11 cellular contexts compared by ENCODE assay signal in the genomic region with DNA sequence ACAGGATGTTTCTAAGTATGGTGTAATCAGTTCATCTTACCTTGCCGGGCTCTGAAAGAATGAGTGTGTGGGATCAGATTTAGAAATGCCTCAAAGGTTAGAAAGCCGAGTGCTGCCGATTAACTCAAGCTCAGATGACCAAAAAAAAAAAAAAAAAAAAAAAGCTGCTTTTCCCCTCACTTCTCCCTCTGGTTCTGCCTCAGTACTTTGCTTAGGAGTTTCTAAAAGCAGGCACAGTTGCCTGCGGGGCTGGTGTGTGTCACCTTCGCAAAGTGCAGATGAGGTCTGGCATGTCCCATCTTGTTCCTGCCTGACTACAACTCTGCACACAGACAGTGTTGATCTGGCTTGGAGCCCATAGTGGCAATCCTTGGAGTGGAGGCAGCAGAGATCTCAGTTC. TPM values are rescaled to one million over a fixed set of nuclear protein-coding genes. Genes with fewer than 3 reads are reported as not detected.
DNase-seq lines count a peak whose midpoint lies in the region; TF ChIP-seq lines count a peak whose summit lies in the region.
"Had no signal": no experiment of that assay in that cellular context is flagged by ENCODE, and none has a peak within 500 bp of the region (broad histone marks: within the 10 kb centered on the region; RNA-seq: fewer than 3 reads in every experiment).

No MANE protein-coding gene starts in this region.

- peak overlapping the region; percentile 23; the same call in 1 of the 2 replicates for H3K27ac ChIP-seq in C4-2B
- no peak overlapping the region for H3K27ac ChIP-seq in caudate nucleus (ENCODE audit: low read depth, low read length)

- peak overlapping the region; percentile 52 for H3K27ac Mint-ChIP-seq in chondrocyte (ENCODE audit: unreplicated experiment)
- H3K27ac Mint-ChIP-seq: activated CD8-positive, alpha-beta T cell treated with anti-CD3 and anti-CD28 coated beads for 36 hours had no signal

- peak; percentile 6 for DNase-seq in NCI-H1694 (lab: John Stamatoyannopoulos, UW)
- DNase-seq in chondrocyte (ENCODE audit: low spot score), result no peak
- peak; percentile 77 for DNase-seq in left kidney (ENCODE audit: low read depth, low spot score)
- DNase-seq in GM19238 (ENCODE audit: insufficient read length, low spot score), result no peak
- no peak for DNase-seq in NCI-H146 treated with DMSO at 0.1 percent for 48 hours (lab: John Stamatoyannopoulos, UW; ENCODE audit: unreplicated experiment)
- no peak for DNase-seq in H4 (ENCODE audit: low spot score)
- no peak for DNase-seq in caudate nucleus (lab: John Stamatoyannopoulos, UW)
- DNase-seq: activated CD8-positive, alpha-beta T cell treated with anti-CD3 and anti-CD28 coated beads for 36 hours; NCI-H446; stimulated activated CD4-positive, alpha-beta T cell treated with anti-CD3 and anti-CD28 coated beads, Interleukin-12 subunit alpha, Interleukin-12 subunit beta, amount 100 ng/mL, for 4 hours had no signal

- TF ChIP-seq CTCF in C4-2B (conservative IDR thresholded peaks at IDR 0.05) (no peak), chondrocyte (IDR thresholded peaks at IDR 0.05) (no peak)

- no peak overlapping the region for H3K4me3 Mint-ChIP-seq in chondrocyte (ENCODE audit: unreplicated experiment)
- H3K4me3 Mint-ChIP-seq: activated CD8-positive, alpha-beta T cell treated with anti-CD3 and anti-CD28 coated beads for 36 hours had no signal

- H3K4me1 Mint-ChIP-seq in chondrocyte (ENCODE audit: low read depth), result peaks cover 3% of the 10 kb centered on the region

- H3K36me3 Mint-ChIP-seq in chondrocyte (ENCODE audit: low read depth), result no peaks in the 10 kb centered on the region

- no peaks in the 10 kb centered on the region for H3K27me3 Mint-ChIP-seq in chondrocyte (ENCODE audit: low read depth)
- H3K27me3 Mint-ChIP-seq: activated CD8-positive, alpha-beta T cell treated with anti-CD3 and anti-CD28 coated beads for 36 hours had no signal

- H3K9me3 Mint-ChIP-seq in chondrocyte (ENCODE audit: low read depth), result no peaks in the 10 kb centered on the region
- H3K9me3 Mint-ChIP-seq: activated CD8-positive, alpha-beta T cell treated with anti-CD3 and anti-CD28 coated beads for 36 hours had no signal

RNA-seq across cellular contexts. Expression of gene KIAA1217, which starts 47.0 kb away (rescaled TPM):
- total RNA-seq in chondrocyte, result 12.4 to 15.1 TPM (median 13.2 TPM) in 3 replicates
- total RNA-seq in H4 (2014; rRNA removed; shearing (Covaris generic)), result 2.5 and 5.2 TPM in 2 replicates

Comparison
In these comparisons a context has a peak if more than half of its experiments do, and no peak if none do; other contexts are left out.
1. DNase-seq: peak in NCI-H1694 (single experiment) and left kidney (single experiment); none in chondrocyte (single experiment), GM19238 (single experiment), NCI-H146 treated with DMSO at 0.1 percent for 48 hours (single experiment), H4 (single experiment) and caudate nucleus (0 of 61).